In genomic region chr19:14517840-14518505, GRCh38 we compare ENCODE assay signal across 1 cellular context.
TF ChIP-seq lines count a peak whose summit lies in the region.

Gene DNAJB1 (minus strand): TSS chr19:14518397. CDS start chr19:14518349, 48 bp downstream.

TF ChIP-seq in HEK293, 187 proteins besides CTCF, POLR2A, EP300 and RAD21 (continued from another document):
- peak; percentile 62; the same call in 1 of the 2 replicates for TF ChIP-seq ZNF76 (tag by site-specific recombination; IDR thresholded peaks at IDR 0.05; ENCODE audit: borderline replicate concordance, low read depth)
- no peak for TF ChIP-seq PRDM6 (tag by site-specific recombination; IDR thresholded peaks at IDR 0.05)
- no peak for TF ChIP-seq ZNF24 (tag by site-specific recombination; IDR thresholded peaks at IDR 0.05)
- TF ChIP-seq OSR2 (tag by site-specific recombination; IDR thresholded peaks at IDR 0.05), result no peak
- no peak for TF ChIP-seq ZNF777 (tag by site-specific recombination; IDR thresholded peaks at IDR 0.05; ENCODE audit: borderline replicate concordance)
- TF ChIP-seq ZNF48 (tag by site-specific recombination; IDR thresholded peaks at IDR 0.05), result no peak
- TF ChIP-seq ZNF248 (tag by site-specific recombination; IDR thresholded peaks at IDR 0.05), result no peak
- no peak for TF ChIP-seq KLF7 (tag by site-specific recombination; IDR thresholded peaks at IDR 0.05; ENCODE audit: borderline replicate concordance)
- no peak for TF ChIP-seq SALL2 (tag by site-specific recombination; IDR thresholded peaks at IDR 0.05; ENCODE audit: borderline replicate concordance)
- TF ChIP-seq MZF1 (tag by site-specific recombination; IDR thresholded peaks at IDR 0.05; ENCODE audit: borderline replicate concordance), result no peak
- peak; percentile 10; the same call in 1 of the 2 replicates for TF ChIP-seq ZNF600 (tag by site-specific recombination; IDR thresholded peaks at IDR 0.05)
- TF ChIP-seq ZNF398 (tag by site-specific recombination; IDR thresholded peaks at IDR 0.05), result peak; percentile 49
- TF ChIP-seq KLF17 (tag by site-specific recombination; IDR thresholded peaks at IDR 0.05), result peak; percentile 58
- TF ChIP-seq ZNF202 (tag by site-specific recombination; IDR thresholded peaks at IDR 0.05; ENCODE audit: borderline replicate concordance), result no peak
- no peak; the same call in 1 of the 2 replicates for TF ChIP-seq ZNF501 (tag by site-specific recombination; IDR thresholded peaks at IDR 0.05)
- TF ChIP-seq SP2 (tag by site-specific recombination; IDR thresholded peaks at IDR 0.05), result no peak
- TF ChIP-seq ZNF311 (tag by site-specific recombination; IDR thresholded peaks at IDR 0.05; ENCODE audit: borderline replicate concordance), result no peak
- no peak for TF ChIP-seq HOXC10 (CRISPR knock-in tag; IDR thresholded peaks at IDR 0.05)
- TF ChIP-seq ZNF529 (tag by site-specific recombination; IDR thresholded peaks at IDR 0.05; ENCODE audit: insufficient replicate concordance), result no peak
- no peak for TF ChIP-seq ZNF610 (tag by site-specific recombination; IDR thresholded peaks at IDR 0.05; ENCODE audit: borderline replicate concordance)
- TF ChIP-seq SCRT2 (tag by site-specific recombination; IDR thresholded peaks at IDR 0.05), result no peak
- no peak for TF ChIP-seq REPIN1 (tag by site-specific recombination; IDR thresholded peaks at IDR 0.05; ENCODE audit: low read depth)
- TF ChIP-seq ZNF23 (tag by site-specific recombination; IDR thresholded peaks at IDR 0.05; ENCODE audit: borderline replicate concordance), result no peak
- TF ChIP-seq KLF10 (tag by site-specific recombination; IDR thresholded peaks at IDR 0.05), result peak; percentile 40
- no peak for TF ChIP-seq ZNF704 (tag by site-specific recombination; IDR thresholded peaks at IDR 0.05)
- no peak for TF ChIP-seq ZNF16 (tag by site-specific recombination; IDR thresholded peaks at IDR 0.05; ENCODE audit: low read depth)
- TF ChIP-seq ZNF768 (tag by site-specific recombination; IDR thresholded peaks at IDR 0.05), result no peak
- peak; percentile 42; the same call in 1 of the 2 replicates for TF ChIP-seq ZNF133 (tag by site-specific recombination; IDR thresholded peaks at IDR 0.05)
- no peak for TF ChIP-seq ZSCAN4 (tag by site-specific recombination; IDR thresholded peaks at IDR 0.05)
- peak; percentile 80; the same call in 1 of the 2 replicates for TF ChIP-seq ZFP37 (tag by site-specific recombination; IDR thresholded peaks at IDR 0.05)
- no peak for TF ChIP-seq ZNF701 (tag by site-specific recombination; IDR thresholded peaks at IDR 0.05)
- TF ChIP-seq ZBTB10 (tag by site-specific recombination; IDR thresholded peaks at IDR 0.05), result peak; percentile 75
- no peak for TF ChIP-seq ZNF654 (tag by site-specific recombination; IDR thresholded peaks at IDR 0.05; ENCODE audit: low read depth)
- peak; percentile 45 for TF ChIP-seq REST (tag by site-specific recombination; IDR thresholded peaks at IDR 0.05)
- TF ChIP-seq ZNF664 (tag by site-specific recombination; IDR thresholded peaks at IDR 0.05), result no peak
- no peak for TF ChIP-seq YY1 (tag by site-specific recombination; IDR thresholded peaks at IDR 0.05)
- TF ChIP-seq ZBTB21 (tag by site-specific recombination; IDR thresholded peaks at IDR 0.05), result no peak
- TF ChIP-seq AEBP2 (tag by site-specific recombination; IDR thresholded peaks at IDR 0.05; ENCODE audit: borderline replicate concordance), result no peak
- peak; percentile 65; the same call in 1 of the 2 replicates for TF ChIP-seq ZNF561 (tag by site-specific recombination; IDR thresholded peaks at IDR 0.05; ENCODE audit: borderline replicate concordance)
